In genomic region chr19:19578241-19578640, GRCh38 we compare ENCODE assay signal across 27 cellular contexts. TPM values are rescaled to one million over a fixed set of nuclear protein-coding genes. Genes with fewer than 3 reads are reported as not detected.
DNase-seq lines count a peak whose midpoint lies in the region; ATAC-seq and TF ChIP-seq lines count a peak whose summit lies in the region.
"Had no signal": no experiment of that assay in that cellular context is flagged by ENCODE, and none has a peak within 500 bp of the region (broad histone marks: within the 10 kb centered on the region; RNA-seq: fewer than 3 reads in every experiment).

No MANE protein-coding gene starts in this region.

- H3K4me3 Mint-ChIP-seq in brain = peak overlapping the region in 2 of 5 experiments; percentile 30 to 47
- no peak overlapping the region for H3K4me3 Mint-ChIP-seq in activated naive CD4-positive, alpha-beta T cell treated with anti-CD3 and anti-CD28 coated beads for 36 hours
- H3K4me3 Mint-ChIP-seq in activated naive CD8-positive, alpha-beta T cell treated with anti-CD3 and anti-CD28 coated beads for 36 hours = no peak overlapping the region
- H3K4me3 Mint-ChIP-seq: activated CD4-positive, alpha-beta memory T cell treated with anti-CD3 and anti-CD28 coated beads for 36 hours; nephron had no signal

- DNase-seq in COR-L47 (lab: John Stamatoyannopoulos, UW) (peak; percentile 95), NCI-H146 (lab: John Stamatoyannopoulos, UW) (peak; percentile 98), NCI-H524 treated with DMSO at 0.1 percent for 48 hours (lab: John Stamatoyannopoulos, UW) (peak; percentile 96), mesenchymal stem cell (no peak)
- no peak for DNase-seq in activated naive CD4-positive, alpha-beta T cell treated with anti-CD3 and anti-CD28 coated beads for 36 hours
- no peak for DNase-seq in activated naive CD8-positive, alpha-beta T cell treated with anti-CD3 and anti-CD28 coated beads for 36 hours
- DNase-seq: activated CD4-positive, alpha-beta memory T cell treated with anti-CD3 and anti-CD28 coated beads for 36 hours; activated CD4-positive, CD25-positive, alpha-beta regulatory T cell; activated effector memory CD4-positive, alpha-beta T cell treated with Interleukin-2 at 50 U/mL for 16 hours; C1 segment of cervical spinal cord; Calu3; IMR-90; NCI-H510A treated with DMSO at 0.1 percent for 48 hours; right cardiac atrium; stimulated activated CD4-positive, alpha-beta T cell treated with anti-CD3 and anti-CD28 coated beads, Interleukin-4, amount 100 ng/mL, for 4 hours; stimulated activated naive CD4-positive, alpha-beta T cell; T-helper 9 cell; testis; uterus had no signal

- H3K9me3 Mint-ChIP-seq in brain = no peaks in the 10 kb centered on the region
- no peaks in the 10 kb centered on the region for H3K9me3 Mint-ChIP-seq in activated naive CD4-positive, alpha-beta T cell treated with anti-CD3 and anti-CD28 coated beads for 36 hours
- no peaks in the 10 kb centered on the region for H3K9me3 Mint-ChIP-seq in activated naive CD8-positive, alpha-beta T cell treated with anti-CD3 and anti-CD28 coated beads for 36 hours
- H3K9me3 Mint-ChIP-seq: activated CD4-positive, alpha-beta memory T cell treated with anti-CD3 and anti-CD28 coated beads for 36 hours; nephron had no signal

- peaks cover 39% of the 10 kb centered on the region for H3K4me1 Mint-ChIP-seq in brain
- H3K4me1 Mint-ChIP-seq in activated naive CD4-positive, alpha-beta T cell treated with anti-CD3 and anti-CD28 coated beads for 36 hours (ENCODE audit: low read depth) = peaks cover 17% of the 10 kb centered on the region
- H3K4me1 Mint-ChIP-seq in activated naive CD8-positive, alpha-beta T cell treated with anti-CD3 and anti-CD28 coated beads for 36 hours = peaks cover 9% of the 10 kb centered on the region
- H3K4me1 Mint-ChIP-seq: nephron had no signal

- no peak overlapping the region for H3K4ac ChIP-seq in mesenchymal stem cell (ENCODE audit: low read depth in 1 of 2, low read length in 2 of 2)

- no peak overlapping the region for H2BK12ac ChIP-seq in mesenchymal stem cell (ENCODE audit: low read length in 2 of 2)

- H3K9ac ChIP-seq in mesenchymal stem cell (ENCODE audit: low read length) = no peak overlapping the region
- H3K9ac ChIP-seq: parathyroid adenoma had no signal

- no peaks in the 10 kb centered on the region for H3K79me1 ChIP-seq in mesenchymal stem cell (replicated peaks; ENCODE audit: low read length, poor library complexity, severe bottlenecking)

- H3K4me1 ChIP-seq in mesenchymal stem cell (ENCODE audit: control insufficient read depth, insufficient read depth, low read depth, low read length) = peaks cover 2% of the 10 kb centered on the region
- H3K4me1 ChIP-seq: parathyroid adenoma, testis, uterus had no signal

- H2BK5ac ChIP-seq in mesenchymal stem cell (ENCODE audit: low read depth, low read length, poor library complexity, severe bottlenecking) = no peak overlapping the region

- H4K91ac ChIP-seq in mesenchymal stem cell (ENCODE audit: low read length) = no peak overlapping the region

- H2AFZ ChIP-seq in mesenchymal stem cell (ENCODE audit: low read depth, low read length) = no peak overlapping the region
- H2AFZ ChIP-seq: parathyroid adenoma had no signal

- CTCF ChIA-PET in activated naive CD4-positive, alpha-beta T cell treated with anti-CD3 and anti-CD28 coated beads for 36 hours (lab: Charles Lee) = interaction anchor here (3.5 kb wide), 1 partner anchor 24 kb away, joined by 19 read pairs; no protein-coding TSS in a partner anchor

- H3K27ac ChIP-seq in mesenchymal stem cell (ENCODE audit: low read length, poor library complexity, severe bottlenecking) = no peak overlapping the region
- H3K27ac ChIP-seq: parathyroid adenoma, testis, uterus had no signal

- no peak overlapping the region for H3K14ac ChIP-seq in mesenchymal stem cell (ENCODE audit: low read length in 2 of 2)

- no peaks in the 10 kb centered on the region for H3K27me3 ChIP-seq in mesenchymal stem cell (ENCODE audit: control insufficient read depth in 1 of 2, insufficient read depth in 1 of 2, low read length in 2 of 2)
- H3K27me3 ChIP-seq: testis, uterus had no signal

- peak overlapping the region; percentile 73 to 97 (median 92) for H3K27ac Mint-ChIP-seq in brain
- H3K27ac Mint-ChIP-seq in activated naive CD4-positive, alpha-beta T cell treated with anti-CD3 and anti-CD28 coated beads for 36 hours = no peak overlapping the region
- H3K27ac Mint-ChIP-seq in activated naive CD8-positive, alpha-beta T cell treated with anti-CD3 and anti-CD28 coated beads for 36 hours = no peak overlapping the region
- H3K27ac Mint-ChIP-seq: activated CD4-positive, alpha-beta memory T cell treated with anti-CD3 and anti-CD28 coated beads for 36 hours; nephron had no signal

- no peak overlapping the region for H2BK15ac ChIP-seq in mesenchymal stem cell (ENCODE audit: low read depth, poor library complexity, severe bottlenecking)

- no peak overlapping the region for H3K4me3 ChIP-seq in mesenchymal stem cell (ENCODE audit: insufficient read depth in 1 of 2, low read depth in 1 of 2, low read length in 2 of 2)
- H3K4me3 ChIP-seq: testis, uterus had no signal

- H3K9me3 ChIP-seq in mesenchymal stem cell (ENCODE audit: control insufficient read depth, low read length) = no peaks in the 10 kb centered on the region
- H3K9me3 ChIP-seq: testis, uterus had no signal

- no peaks in the 10 kb centered on the region for H3K27me3 Mint-ChIP-seq in brain
- H3K27me3 Mint-ChIP-seq in activated naive CD4-positive, alpha-beta T cell treated with anti-CD3 and anti-CD28 coated beads for 36 hours (ENCODE audit: low read depth) = no peaks in the 10 kb centered on the region
- H3K27me3 Mint-ChIP-seq in activated naive CD8-positive, alpha-beta T cell treated with anti-CD3 and anti-CD28 coated beads for 36 hours = no peaks in the 10 kb centered on the region
- H3K27me3 Mint-ChIP-seq: activated CD4-positive, alpha-beta memory T cell treated with anti-CD3 and anti-CD28 coated beads for 36 hours had no signal

- H3K36me3 Mint-ChIP-seq in brain = no peaks in the 10 kb centered on the region
- no peaks in the 10 kb centered on the region for H3K36me3 Mint-ChIP-seq in activated naive CD4-positive, alpha-beta T cell treated with anti-CD3 and anti-CD28 coated beads for 36 hours (ENCODE audit: low read depth)
- H3K36me3 Mint-ChIP-seq in activated naive CD8-positive, alpha-beta T cell treated with anti-CD3 and anti-CD28 coated beads for 36 hours = peaks cover 3% of the 10 kb centered on the region

- no peak overlapping the region for H4K8ac ChIP-seq in mesenchymal stem cell (ENCODE audit: low read length)

- H3K36me3 ChIP-seq in mesenchymal stem cell (ENCODE audit: control insufficient read depth in 1 of 2, insufficient read depth in 2 of 2, low read depth in 1 of 2, low read length in 2 of 2) = no peaks in the 10 kb centered on the region
- H3K36me3 ChIP-seq: uterus had no signal

- WGBS in mesenchymal stem cell = 94% methylated on average over 6 of the region's 6 CpGs

- TF ChIP-seq CTCF in brain (conservative IDR thresholded peaks at IDR 0.05) = no peak

- H2BK120ac ChIP-seq in mesenchymal stem cell (ENCODE audit: low read depth, low read length) = no peak overlapping the region

- intact Hi-C loops in activated naive CD4-positive, alpha-beta T cell treated with anti-CD3 and anti-CD28 coated beads for 36 hours (cut with micrococcal nuclease) = no loop called here

- no peak overlapping the region for H3K23ac ChIP-seq in mesenchymal stem cell (ENCODE audit: low read length in 2 of 2)

- no peak overlapping the region for H2AK5ac ChIP-seq in mesenchymal stem cell (ENCODE audit: low read length, severe bottlenecking)

- no peak overlapping the region for H3K18ac ChIP-seq in mesenchymal stem cell (ENCODE audit: low read depth in 1 of 2, low read length in 2 of 2)

- no peak overlapping the region for H3K4me2 ChIP-seq in mesenchymal stem cell (ENCODE audit: low read length, poor library complexity, severe bottlenecking)

- no peak for ATAC-seq in HG03108 (IDR thresholded peaks at IDR 0.05; ENCODE audit: unreplicated experiment)
- ATAC-seq: HCT116, right cardiac atrium had no signal

RNA-seq across cellular contexts. Expression of gene CILP2, which starts 40.2 kb away (rescaled TPM):
- 6.1 TPM for polyA plus RNA-seq in brain (ENCODE audit: insufficient read depth, low read depth, low replicate concordance)
- polyA plus RNA-seq in mesenchymal stem cell (2013, experiment 1 of 2) = 0.32 TPM
- 0.23 TPM for polyA plus RNA-seq in mesenchymal stem cell (2013, experiment 2 of 2)
- total RNA-seq in activated naive CD4-positive, alpha-beta T cell treated with anti-CD3 and anti-CD28 coated beads for 36 hours = under 1 TPM; 0.14 to 0.22 TPM
- total RNA-seq in activated naive CD8-positive, alpha-beta T cell treated with anti-CD3 and anti-CD28 coated beads for 36 hours = under 1 TPM; 0.18 to 0.23 TPM
- total RNA-seq: endothelial cell of umbilical vein, glomerular endothelial cell had no signal

RNA-seq across cellular contexts. Expression of gene PBX4, which starts 40.2 kb away (rescaled TPM):
- polyA plus RNA-seq in brain (ENCODE audit: insufficient read depth, low read depth, low replicate concordance) = 5.2 TPM
- 1.1 TPM for polyA plus RNA-seq in mesenchymal stem cell (2013, experiment 1 of 2)
- 0.71 TPM for polyA plus RNA-seq in mesenchymal stem cell (2013, experiment 2 of 2)
- total RNA-seq in activated naive CD4-positive, alpha-beta T cell treated with anti-CD3 and anti-CD28 coated beads for 36 hours = 10 to 100 TPM; 13.5 to 17.5 TPM
- 1 to 10 TPM; 8.2 to 9.6 TPM for total RNA-seq in activated naive CD8-positive, alpha-beta T cell treated with anti-CD3 and anti-CD28 coated beads for 36 hours
- total RNA-seq: dermis microvascular lymphatic vessel endothelial cell, endothelial cell of umbilical vein, glomerular endothelial cell had no signal
- polyA plus RNA-seq: endothelial cell of umbilical vein had no signal

RNA-seq across cellular contexts. Expression of gene YJEFN3, which starts 49.5 kb away (rescaled TPM):
- polyA plus RNA-seq in brain (ENCODE audit: insufficient read depth, low read depth, low replicate concordance) = 18.9 TPM
- 2.1 TPM for polyA plus RNA-seq in mesenchymal stem cell (2013, experiment 1 of 2)
- polyA plus RNA-seq in mesenchymal stem cell (2013, experiment 2 of 2) = 1.7 TPM
- 1 to 10 TPM; 6.5 to 7.2 TPM for total RNA-seq in activated naive CD4-positive, alpha-beta T cell treated with anti-CD3 and anti-CD28 coated beads for 36 hours
- total RNA-seq in activated naive CD8-positive, alpha-beta T cell treated with anti-CD3 and anti-CD28 coated beads for 36 hours = 1 to 10 TPM; 5.7 to 7.8 TPM

RNA-seq across cellular contexts. Expression of gene LPAR2, which starts 49.8 kb away (rescaled TPM):
- polyA plus RNA-seq in brain (ENCODE audit: insufficient read depth, low read depth, low replicate concordance) = 17.6 TPM
- polyA plus RNA-seq in mesenchymal stem cell (2013, experiment 1 of 2) = 4.7 TPM
- 4.4 TPM for polyA plus RNA-seq in mesenchymal stem cell (2013, experiment 2 of 2)
- total RNA-seq in activated naive CD4-positive, alpha-beta T cell treated with anti-CD3 and anti-CD28 coated beads for 36 hours = 10 to 100 TPM; 20.2 to 20.7 TPM
- 10 to 100 TPM; 23.7 to 28.4 TPM for total RNA-seq in activated naive CD8-positive, alpha-beta T cell treated with anti-CD3 and anti-CD28 coated beads for 36 hours

Comparison
In these comparisons a context has a peak if more than half of its experiments do, and no peak if none do; other contexts are left out.
1. DNase-seq: peak in COR-L47 (single experiment), NCI-H146 (single experiment) and NCI-H524 treated with DMSO at 0.1 percent for 48 hours (single experiment); none in mesenchymal stem cell (single experiment), activated naive CD4-positive, alpha-beta T cell treated with anti-CD3 and anti-CD28 coated beads for 36 hours (single experiment) and activated naive CD8-positive, alpha-beta T cell treated with anti-CD3 and anti-CD28 coated beads for 36 hours (single experiment).
2. H3K27ac Mint-ChIP-seq: peak in brain (5 of 5); none in activated naive CD4-positive, alpha-beta T cell treated with anti-CD3 and anti-CD28 coated beads for 36 hours (single experiment) and activated naive CD8-positive, alpha-beta T cell treated with anti-CD3 and anti-CD28 coated beads for 36 hours (single experiment).